Comparison of ENCODE assay signal across 8 cellular contexts in the genomic region with DNA sequence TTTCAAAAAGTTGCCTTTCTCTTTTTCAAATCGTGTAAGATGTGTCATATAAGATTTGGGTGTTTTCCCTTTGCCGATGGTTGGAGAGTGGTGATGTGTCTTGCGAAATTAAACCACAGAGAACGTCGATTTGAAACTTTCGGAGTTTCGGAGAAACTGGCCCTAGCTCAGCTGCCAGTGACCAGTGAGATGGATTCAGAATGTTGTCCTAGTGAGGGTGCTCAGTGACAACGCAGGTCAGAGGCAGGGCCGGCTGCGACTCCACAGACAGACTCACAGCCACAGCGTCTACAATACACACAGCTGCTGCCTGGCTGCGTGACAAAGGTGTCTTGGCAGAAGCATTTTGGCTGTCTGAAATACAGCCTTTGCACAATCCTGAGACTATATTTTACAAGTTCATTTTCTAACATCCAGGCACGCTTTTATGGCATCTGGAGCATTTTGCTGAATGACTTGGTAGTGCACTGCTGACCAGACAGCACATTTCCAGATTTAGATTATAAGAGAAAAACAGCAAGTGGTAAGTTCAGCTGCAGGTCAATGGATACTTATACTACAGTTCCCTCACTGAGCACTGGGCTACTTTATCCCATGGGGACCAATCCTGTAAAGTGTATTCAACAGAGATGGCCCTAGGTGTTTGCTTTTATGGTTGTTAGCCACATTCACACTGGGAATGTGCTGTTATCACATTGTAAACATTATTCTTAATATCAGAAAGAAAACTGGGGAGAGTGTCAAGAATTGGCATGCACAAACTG.
DNase-seq lines count a peak whose midpoint lies in the region; ATAC-seq and TF ChIP-seq lines count a peak whose summit lies in the region.

No MANE protein-coding gene starts in this region.

- POLR2A ChIA-PET in activated CD4-positive, alpha-beta memory T cell treated with anti-CD3 and anti-CD28 coated beads, Interleukin-2, amount 10 ng/mL, durations not matched to agents 7 days and 5 days (lab: Charles Lee) = interaction anchor here (0.6 to 2.4 kb wide), 5 partner anchors 13 to 225 kb away, joined by 3 to 23 read pairs (median 3); no protein-coding TSS in a partner anchor

- H3K9me3 ChIP-seq in MG63 = no peaks in the 10 kb centered on the region; the same call in 1 of the 2 replicates
- no peaks in the 10 kb centered on the region for H3K9me3 ChIP-seq in thyroid gland

- TF ChIP-seq POLR2A in thyroid gland (IDR thresholded peaks at IDR 0.05) = no peak

- H3K4me1 ChIP-seq in thyroid gland = peaks cover 5 to 6% of the 10 kb centered on the region in 2 donors

- no peak for ATAC-seq in HG02981 (IDR thresholded peaks at IDR 0.05; ENCODE audit: unreplicated experiment)
- ATAC-seq in HG03045 (IDR thresholded peaks at IDR 0.05; ENCODE audit: unreplicated experiment) = no peak

- intact Hi-C loops in thyroid gland (cut with DNase I) = no loop called here

- H3K36me3 Mint-ChIP-seq in activated CD4-positive, alpha-beta memory T cell treated with anti-CD3 and anti-CD28 coated beads, Interleukin-2, amount 10 ng/mL, durations not matched to agents 7 days and 5 days (ENCODE audit: low read depth) = peaks cover 10% of the 10 kb centered on the region

- DNase-seq in ELR (ENCODE audit: low read depth) = peak; percentile 30
- DNase-seq in MG63 = peak; percentile 74
- peak; percentile 19 for DNase-seq in activated CD4-positive, alpha-beta memory T cell treated with anti-CD3 and anti-CD28 coated beads, Interleukin-2, amount 10 ng/mL, durations not matched to agents 7 days and 5 days
- DNase-seq in hypothalamus (lab: John Stamatoyannopoulos, UW) = peak in 26 of 51 donors; percentile 2 to 48 (median 22)
- peak; percentile 25 to 59 for DNase-seq in thyroid gland
- DNase-seq in GF-D8 (lab: John Stamatoyannopoulos, UW) = no peak

- H3K36me3 ChIP-seq in MG63 = no peaks in the 10 kb centered on the region
- H3K36me3 ChIP-seq in thyroid gland = no peaks in the 10 kb centered on the region

- TF ChIP-seq CTCF in thyroid gland (IDR thresholded peaks at IDR 0.05) = no peak

- peaks cover 73% of the 10 kb centered on the region for H3K27me3 Mint-ChIP-seq in activated CD4-positive, alpha-beta memory T cell treated with anti-CD3 and anti-CD28 coated beads, Interleukin-2, amount 10 ng/mL, durations not matched to agents 7 days and 5 days

- CTCF ChIA-PET in activated CD4-positive, alpha-beta memory T cell treated with anti-CD3 and anti-CD28 coated beads, Interleukin-2, amount 10 ng/mL, durations not matched to agents 7 days and 5 days (lab: Charles Lee) = interaction anchor here (0.7 kb wide), 1 partner anchor 671 kb away, joined by 3 read pairs; no protein-coding TSS in a partner anchor

- no peak overlapping the region for H3K27ac ChIP-seq in thyroid gland

- H3K4me1 Mint-ChIP-seq in activated CD4-positive, alpha-beta memory T cell treated with anti-CD3 and anti-CD28 coated beads, Interleukin-2, amount 10 ng/mL, durations not matched to agents 7 days and 5 days = peaks cover 54% of the 10 kb centered on the region

- WGBS in thyroid gland, 2 donors = 47 to 52% methylated on average over 13 of the region's 13 CpGs

- peak overlapping the region; percentile 25 for H3K4me3 Mint-ChIP-seq in activated CD4-positive, alpha-beta memory T cell treated with anti-CD3 and anti-CD28 coated beads, Interleukin-2, amount 10 ng/mL, durations not matched to agents 7 days and 5 days

- H3K27ac Mint-ChIP-seq in activated CD4-positive, alpha-beta memory T cell treated with anti-CD3 and anti-CD28 coated beads, Interleukin-2, amount 10 ng/mL, durations not matched to agents 7 days and 5 days = no peak overlapping the region

- H3K4me3 ChIP-seq in MG63 = peak overlapping the region; percentile 23
- H3K4me3 ChIP-seq in thyroid gland (replicated peaks in 1 of 3) = no peak overlapping the region

- H3K27me3 ChIP-seq in MG63 (no peaks in the 10 kb centered on the region), thyroid gland (no peaks in the 10 kb centered on the region)

- H3K9me3 Mint-ChIP-seq in activated CD4-positive, alpha-beta memory T cell treated with anti-CD3 and anti-CD28 coated beads, Interleukin-2, amount 10 ng/mL, durations not matched to agents 7 days and 5 days = no peaks in the 10 kb centered on the region
